8 cellular contexts compared by ENCODE assay signal in genomic region chr15:38084289-38084688, GRCh38.
DNase-seq lines count a peak whose midpoint lies in the region; ATAC-seq, FAIRE-seq and TF ChIP-seq lines count a peak whose summit lies in the region.
"Had no signal": no experiment of that assay in that cellular context is flagged by ENCODE, and none has a peak within 500 bp of the region (broad histone marks: within the 10 kb centered on the region; RNA-seq: fewer than 3 reads in every experiment).

No MANE protein-coding gene starts in this region.

- intact Hi-C loops in OCI-LY7 (cut with micrococcal nuclease; ENCODE audit: unreplicated experiment), result no loop called here

- BruUV-seq in OCI-LY7 (replicated peaks; lab: Mats Ljungman, UMichigan), result no TSS peak

- H3K27me3 Mint-ChIP-seq in neural progenitor cell (ENCODE audit: insufficient read depth, low read depth), result peaks cover 2% of the 10 kb centered on the region

- no peaks in the 10 kb centered on the region for H3K36me3 Mint-ChIP-seq in neural progenitor cell

- TF ChIP-seq CTCF in OCI-LY7 (conservative IDR thresholded peaks at IDR 0.05; ENCODE audit: low read length) (no peak), neutrophil (IDR thresholded peaks at IDR 0.05) (no peak), neural progenitor cell (IDR thresholded peaks at IDR 0.05) (no peak)

- peak overlapping the region; percentile 65 for H3K4me2 ChIP-seq in OCI-LY7 (ENCODE audit: low read length)
- H3K4me2 ChIP-seq in neural progenitor cell, result no peak overlapping the region

- POLR2A ChIA-PET in OCI-LY7 (lab: Charles Lee), result interaction anchor here (0.9 to 3.5 kb wide), 10 partner anchors 9 to 217 kb away, joined by 3 to 29 read pairs (median 6); partner anchors contain the start of gene SPRED1

- H3K4me1 ChIP-seq in OCI-LY7 (ENCODE audit: insufficient read depth, low read length, poor library complexity, severe bottlenecking) (peaks cover 50% of the 10 kb centered on the region), neutrophil (ENCODE audit: control insufficient read depth in 1 of 2, insufficient read depth in 1 of 2, low read depth in 1 of 2, low read length in 1 of 2) (peaks cover 17 to 30% of the 10 kb centered on the region in 2 experiments), neural progenitor cell (no peaks in the 10 kb centered on the region)

- H3K27ac Mint-ChIP-seq in neural progenitor cell, result no peak overlapping the region

- H3K27me3 ChIP-seq in neutrophil (peaks cover 7% of the 10 kb centered on the region), neural progenitor cell (no peaks in the 10 kb centered on the region)

- H3K9ac ChIP-seq in neural progenitor cell, result no peak overlapping the region

- H3F3A ChIP-seq in neural progenitor cell (ENCODE audit: low read depth), result no peaks in the 10 kb centered on the region

- H3K79me2 ChIP-seq in OCI-LY7 (ENCODE audit: insufficient read depth, low read depth, low read length), result no peaks in the 10 kb centered on the region
- H3K79me2 ChIP-seq in neural progenitor cell (ENCODE audit: low read depth), result no peaks in the 10 kb centered on the region

- no peaks in the 10 kb centered on the region for H3K4me1 Mint-ChIP-seq in neural progenitor cell

- peak; percentile 74 for ATAC-seq in HG02938 (IDR thresholded peaks at IDR 0.05; ENCODE audit: unreplicated experiment)
- ATAC-seq: Panc1 had no signal

- H3K9me3 ChIP-seq in OCI-LY7 (ENCODE audit: low read length), result no peaks in the 10 kb centered on the region
- no peaks in the 10 kb centered on the region for H3K9me3 ChIP-seq in neutrophil
- no peaks in the 10 kb centered on the region for H3K9me3 ChIP-seq in neural progenitor cell (ENCODE audit: low read depth)

- H3K9me2 ChIP-seq in OCI-LY7 (ENCODE audit: insufficient read depth, low read length), result no peaks in the 10 kb centered on the region

- CTCF ChIA-PET in OCI-LY7 (lab: Charles Lee; ENCODE audit: unreplicated experiment), result interaction anchor here (1.3 kb wide), 1 partner anchor 12 kb away, joined by 3 read pairs; no protein-coding TSS in a partner anchor

- no peak overlapping the region for H3K4me3 Mint-ChIP-seq in neural progenitor cell

- H3K9me3 Mint-ChIP-seq in neural progenitor cell, result no peaks in the 10 kb centered on the region

- peak overlapping the region; percentile 8 for H3K27ac ChIP-seq in OCI-LY7 (ENCODE audit: low read depth, low read length, poor library complexity, severe bottlenecking)
- peak overlapping the region; percentile 75 for H3K27ac ChIP-seq in neutrophil
- no peak overlapping the region for H3K27ac ChIP-seq in neural progenitor cell

- peak; percentile 89 for FAIRE-seq in GM19239 (lab: Jason Lieb, UNC)

- H2AFZ ChIP-seq in OCI-LY7 (ENCODE audit: low read length) (no peak overlapping the region; the same call in 1 of the 2 replicates), neural progenitor cell (replicated peaks) (no peak overlapping the region)

- peak overlapping the region; percentile 32 for H3K4me3 ChIP-seq in OCI-LY7 (ENCODE audit: low read depth, low read length, poor library complexity, severe bottlenecking)
- peak overlapping the region in 1 of 2 experiments; percentile 1 for H3K4me3 ChIP-seq in neutrophil (ENCODE audit: low read depth in 1 of 2, low read length in 1 of 2)
- H3K4me3 ChIP-seq in neural progenitor cell, result no peak overlapping the region

- H4K20me1 ChIP-seq in OCI-LY7 (ENCODE audit: insufficient read depth, low read length), result no peaks in the 10 kb centered on the region
- no peaks in the 10 kb centered on the region for H4K20me1 ChIP-seq in neural progenitor cell (ENCODE audit: low read depth)

- H3K36me3 ChIP-seq in OCI-LY7 (ENCODE audit: insufficient read depth, low read length) (no peaks in the 10 kb centered on the region), neutrophil (no peaks in the 10 kb centered on the region), neural progenitor cell (no peaks in the 10 kb centered on the region)

- DNase-seq in GM19239 (ENCODE audit: insufficient read length, low spot score) (no peak), OCI-LY7 (ENCODE audit: low spot score) (peak; percentile 51), COLO829 (ENCODE audit: low spot score) (no peak), neural progenitor cell (ENCODE audit: low spot score) (no peak), NCI-H526 (lab: John Stamatoyannopoulos, UW) (no peak)
